ENCODE assay signal across 37 cellular contexts in the genomic region with DNA sequence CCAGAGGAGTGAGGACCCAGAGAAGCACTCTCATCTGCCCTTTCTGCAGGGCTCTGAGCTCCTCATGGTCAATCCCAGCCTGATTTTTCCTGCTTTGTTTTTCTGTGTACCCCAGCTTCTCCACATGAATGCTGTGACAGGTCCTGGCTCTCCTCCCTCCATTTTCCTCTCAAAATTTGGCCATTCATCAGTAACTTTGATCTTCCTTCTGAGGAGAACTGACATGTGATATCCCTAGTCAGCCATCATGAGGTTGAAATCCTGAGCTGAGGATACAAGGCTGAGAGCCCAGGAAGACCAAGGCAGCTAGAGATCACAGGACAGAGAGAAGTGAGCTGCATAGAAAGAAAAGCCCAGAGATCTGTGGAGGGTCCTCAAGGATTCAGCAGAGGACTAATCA.
"Had no signal": no experiment of that assay in that cellular context is flagged by ENCODE, and none has a peak within 500 bp of the region (broad histone marks: within the 10 kb centered on the region; RNA-seq: fewer than 3 reads in every experiment).

No MANE protein-coding gene starts in this region.

- DNase-seq: activated CD4-positive, alpha-beta memory T cell treated with anti-CD3 and anti-CD28 coated beads, Interleukin-2, amount 10 ng/mL, durations not matched to agents 7 days and 5 days; activated CD4-positive, alpha-beta T cell treated with anti-CD3 and anti-CD28 coated beads for 1 hour; activated CD4-positive, alpha-beta T cell treated with anti-CD3 and anti-CD28 coated beads for 48 hours; activated CD4-positive, CD25-positive, alpha-beta regulatory T cell; activated CD8-positive, alpha-beta memory T cell treated with anti-CD3 and anti-CD28 coated beads for 24 hours; activated CD8-positive, alpha-beta memory T cell treated with anti-CD3 and anti-CD28 coated beads, Interleukin-2, amount 10 ng/mL, durations not matched to agents 7 days and 5 days; activated CD8-positive, alpha-beta memory T cell treated with anti-CD3 and anti-CD28 coated beads, Interleukin-2, amount 50 U/mL, for 48 hours; activated effector memory CD4-positive, alpha-beta T cell treated with Interleukin-2 at 50 U/mL for 16 hours; activated naive CD4-positive, alpha-beta T cell treated with anti-CD3 and anti-CD28 coated beads, Interleukin-2, amount 10 ng/mL, durations not matched to agents 7 days and 5 days; activated naive CD8-positive, alpha-beta T cell treated with anti-CD3 and anti-CD28 coated beads, Interleukin-2, amount 50 U/mL, for 24 hours; activated T-cell treated with anti-CD3 and anti-CD28 coated beads, Interleukin-2, amount 50 U/mL, for 48 hours; aorta; brain microvascular endothelial cell; Karpas-422; KBM-7; NCI-H1048; NCI-H1105 treated with DMSO at 0.1 percent for 48 hours; NCI-H1436; NCI-H1694; NCI-H1930; NCI-H2081 treated with DMSO at 0.1 percent for 48 hours; NCI-H226; NCI-H446 treated with DMSO at 0.1 percent for 48 hours; NCI-H524; NCI-H748 treated with DMSO at 0.1 percent for 48 hours; NK-92 treated with Interleukin-12 subunit alpha and Interleukin-12 subunit beta, amount 100 ng/mL, for 24 hours; PC-3; Peyer's patch; SW 1271; T-helper 1 cell; T-helper 2 cell; T-helper 9 cell; WERI-Rb-1 had no signal

- H3K27me3 ChIP-seq: brain microvascular endothelial cell, cardiac muscle cell, Peyer's patch had no signal

- H3K4me1 ChIP-seq: Peyer's patch had no signal

- H3K4me3 ChIP-seq: cardiac muscle cell, Peyer's patch had no signal

- H3K36me3 Mint-ChIP-seq: activated CD8-positive, alpha-beta memory T cell treated with anti-CD3 and anti-CD28 coated beads, Interleukin-2, amount 10 ng/mL, durations not matched to agents 7 days and 5 days; activated naive CD4-positive, alpha-beta T cell treated with anti-CD3 and anti-CD28 coated beads, Interleukin-2, amount 10 ng/mL, durations not matched to agents 7 days and 5 days; activated naive CD8-positive, alpha-beta T cell had no signal

- H3K4me1 Mint-ChIP-seq: activated CD4-positive, alpha-beta memory T cell treated with anti-CD3 and anti-CD28 coated beads, Interleukin-2, amount 10 ng/mL, durations not matched to agents 7 days and 5 days; activated CD8-positive, alpha-beta memory T cell treated with anti-CD3 and anti-CD28 coated beads, Interleukin-2, amount 10 ng/mL, durations not matched to agents 7 days and 5 days; activated naive CD4-positive, alpha-beta T cell treated with anti-CD3 and anti-CD28 coated beads, Interleukin-2, amount 10 ng/mL, durations not matched to agents 7 days and 5 days; activated naive CD8-positive, alpha-beta T cell treated with anti-CD3 and anti-CD28 coated beads, Interleukin-2, amount 50 U/mL, for 24 hours had no signal

- H3K9me3 ChIP-seq: Peyer's patch had no signal

- ATAC-seq: activated CD8-positive, alpha-beta memory T cell treated with anti-CD3 and anti-CD28 coated beads, Interleukin-2, amount 10 ng/mL, durations not matched to agents 7 days and 5 days; activated naive CD8-positive, alpha-beta T cell treated with anti-CD3 and anti-CD28 coated beads, Interleukin-2, amount 50 U/mL, for 24 hours; PC-3; Right ventricle myocardium inferior had no signal

- H3K27ac Mint-ChIP-seq: activated CD4-positive, alpha-beta memory T cell treated with anti-CD3 and anti-CD28 coated beads, Interleukin-2, amount 10 ng/mL, durations not matched to agents 7 days and 5 days; activated CD8-positive, alpha-beta memory T cell treated with anti-CD3 and anti-CD28 coated beads, Interleukin-2, amount 10 ng/mL, durations not matched to agents 7 days and 5 days; activated naive CD4-positive, alpha-beta T cell treated with anti-CD3 and anti-CD28 coated beads, Interleukin-2, amount 10 ng/mL, durations not matched to agents 7 days and 5 days; activated naive CD8-positive, alpha-beta T cell; activated naive CD8-positive, alpha-beta T cell treated with anti-CD3 and anti-CD28 coated beads, Interleukin-2, amount 50 U/mL, for 24 hours had no signal

- H3K9me3 Mint-ChIP-seq: activated CD4-positive, alpha-beta memory T cell treated with anti-CD3 and anti-CD28 coated beads, Interleukin-2, amount 10 ng/mL, durations not matched to agents 7 days and 5 days; activated naive CD4-positive, alpha-beta T cell treated with anti-CD3 and anti-CD28 coated beads, Interleukin-2, amount 10 ng/mL, durations not matched to agents 7 days and 5 days had no signal

- H3K27ac ChIP-seq: brain microvascular endothelial cell, cardiac muscle cell, Peyer's patch, RWPE1, WERI-Rb-1 had no signal

- H3K36me3 ChIP-seq: brain microvascular endothelial cell, cardiac muscle cell, Peyer's patch, WERI-Rb-1 had no signal

- H3K4me3 Mint-ChIP-seq: activated CD4-positive, alpha-beta memory T cell treated with anti-CD3 and anti-CD28 coated beads, Interleukin-2, amount 10 ng/mL, durations not matched to agents 7 days and 5 days; activated CD8-positive, alpha-beta memory T cell treated with anti-CD3 and anti-CD28 coated beads, Interleukin-2, amount 10 ng/mL, durations not matched to agents 7 days and 5 days; activated naive CD4-positive, alpha-beta T cell treated with anti-CD3 and anti-CD28 coated beads, Interleukin-2, amount 10 ng/mL, durations not matched to agents 7 days and 5 days; activated naive CD8-positive, alpha-beta T cell; activated naive CD8-positive, alpha-beta T cell treated with anti-CD3 and anti-CD28 coated beads, Interleukin-2, amount 50 U/mL, for 24 hours had no signal

- H3K27me3 Mint-ChIP-seq: activated CD4-positive, alpha-beta memory T cell treated with anti-CD3 and anti-CD28 coated beads, Interleukin-2, amount 10 ng/mL, durations not matched to agents 7 days and 5 days; activated CD8-positive, alpha-beta memory T cell treated with anti-CD3 and anti-CD28 coated beads, Interleukin-2, amount 10 ng/mL, durations not matched to agents 7 days and 5 days; activated naive CD4-positive, alpha-beta T cell treated with anti-CD3 and anti-CD28 coated beads, Interleukin-2, amount 10 ng/mL, durations not matched to agents 7 days and 5 days; activated naive CD8-positive, alpha-beta T cell treated with anti-CD3 and anti-CD28 coated beads, Interleukin-2, amount 50 U/mL, for 24 hours had no signal
